ENCODE assay signal across 18 cellular contexts in genomic region chr3:150504473-150504872, GRCh38. TPM values are rescaled to one million over a fixed set of nuclear protein-coding genes. Genes with fewer than 3 reads are reported as not detected.
A peak's percentile ranks its signal among the peaks of the same experiment; 100 is the strongest.
DNase-seq lines count a peak whose midpoint lies in the region; ATAC-seq and TF ChIP-seq lines count a peak whose summit lies in the region.
"Had no signal": no experiment of that assay in that cellular context is flagged by ENCODE, and none has a peak within 500 bp of the region (broad histone marks: within the 10 kb centered on the region; RNA-seq: fewer than 3 reads in every experiment).

No MANE protein-coding gene starts in this region.

- H4K8ac ChIP-seq in neuronal stem cell (ENCODE audit: low read depth, low read length): no peak overlapping the region

- H3K27me3 ChIP-seq in Panc1 (ENCODE audit: control insufficient read depth, insufficient read depth, low read length) (no peaks in the 10 kb centered on the region), neuronal stem cell (ENCODE audit: control insufficient read depth in 3 of 3, insufficient read depth in 3 of 3, low read depth in 1 of 3, low read length in 3 of 3) (peaks cover 0 to 5% (median 0%) of the 10 kb centered on the region in 3 experiments), upper lobe of right lung (no peaks in the 10 kb centered on the region), left ventricle myocardium inferior (ENCODE audit: low read depth) (no peaks in the 10 kb centered on the region)

- H3K27ac Mint-ChIP-seq in endothelial cell (ENCODE audit: unreplicated experiment): peak overlapping the region; percentile 14
- no peak overlapping the region for H3K27ac Mint-ChIP-seq in activated naive CD4-positive, alpha-beta T cell treated with anti-CD3 and anti-CD28 coated beads for 36 hours

- no peaks in the 10 kb centered on the region for H3K4me1 Mint-ChIP-seq in endothelial cell (ENCODE audit: unreplicated experiment)
- peaks cover 12% of the 10 kb centered on the region for H3K4me1 Mint-ChIP-seq in activated naive CD4-positive, alpha-beta T cell treated with anti-CD3 and anti-CD28 coated beads for 36 hours (ENCODE audit: low read depth)
- H3K4me1 Mint-ChIP-seq: CD4-positive, alpha-beta memory T cell had no signal

- H2BK15ac ChIP-seq in neuronal stem cell (ENCODE audit: low read length): no peak overlapping the region

- POLR2A ChIA-PET in Panc1 (lab: Charles Lee): no interaction called here

- H3K4me1 ChIP-seq in Panc1 (ENCODE audit: control insufficient read depth, insufficient read depth, low read length): no peaks in the 10 kb centered on the region
- H3K4me1 ChIP-seq in neuronal stem cell (ENCODE audit: control insufficient read depth in 2 of 2, insufficient read depth in 1 of 2, low read depth in 1 of 2, low read length in 2 of 2): no peaks in the 10 kb centered on the region
- no peaks in the 10 kb centered on the region for H3K4me1 ChIP-seq in upper lobe of right lung
- no peaks in the 10 kb centered on the region for H3K4me1 ChIP-seq in left ventricle myocardium inferior
- H3K4me1 ChIP-seq: A549 had no signal

- H3K36me3 ChIP-seq in Panc1 (ENCODE audit: control insufficient read depth, insufficient read depth, low read length) (no peaks in the 10 kb centered on the region), neuronal stem cell (replicated peaks in 1 of 2; ENCODE audit: control insufficient read depth in 2 of 2, insufficient read depth in 2 of 2, low read length in 2 of 2) (no peaks in the 10 kb centered on the region), upper lobe of right lung (no peaks in the 10 kb centered on the region), left ventricle myocardium inferior (no peaks in the 10 kb centered on the region)

- no TSS peak for BruUV-seq in Panc1 (replicated peaks; lab: Mats Ljungman, UMichigan)

- in situ Hi-C loops in Panc1 (cut with HindIII; ENCODE audit: low pct_unique_long_range_greater_than_20kb, low sequenced_read_pairs): no loop called here

- no peak overlapping the region for H2BK5ac ChIP-seq in neuronal stem cell (ENCODE audit: low read length)

- intact Hi-C loops in Panc1 (cut with micrococcal nuclease; ENCODE audit: unreplicated experiment) (no loop called here), upper lobe of right lung (cut with DNase I) (no loop called here), left ventricle myocardium inferior (cut with micrococcal nuclease) (no loop called here)
- intact Hi-C loops in activated naive CD4-positive, alpha-beta T cell treated with anti-CD3 and anti-CD28 coated beads for 36 hours (cut with micrococcal nuclease): no loop called here

- H3K4me3 Mint-ChIP-seq in endothelial cell (ENCODE audit: unreplicated experiment): no peak overlapping the region
- H3K4me3 Mint-ChIP-seq in activated naive CD4-positive, alpha-beta T cell treated with anti-CD3 and anti-CD28 coated beads for 36 hours: no peak overlapping the region
- H3K4me3 Mint-ChIP-seq: CD4-positive, alpha-beta memory T cell; H9 had no signal

- CTCF ChIA-PET in Panc1 (lab: Charles Lee): interaction anchor here (0.6 kb wide), 1 partner anchor 9 kb away, joined by 3 read pairs; no protein-coding TSS in a partner anchor
- CTCF ChIA-PET in activated naive CD4-positive, alpha-beta T cell treated with anti-CD3 and anti-CD28 coated beads for 36 hours (lab: Charles Lee): interaction anchor here (0.9 to 2.3 kb wide), 4 partner anchors 9 to 516 kb away, joined by 3 to 12 read pairs (median 4); no protein-coding TSS in a partner anchor

- H3K4ac ChIP-seq in neuronal stem cell (ENCODE audit: low read length): no peak overlapping the region

- no peak overlapping the region for H3K4me2 ChIP-seq in neuronal stem cell (ENCODE audit: insufficient read depth, low read length, poor library complexity, severe bottlenecking)
- H3K4me2 ChIP-seq: A549 had no signal

- no CpG with 5 or more reads among the region's 3 CpGs for WGBS in neuronal stem cell (ENCODE audit: extremely low coverage in 2 of 2, insufficient read length in 2 of 2, insufficient replicate concordance in 1 of 2), 2 donors

- H3K9me3 ChIP-seq in Panc1 (ENCODE audit: control insufficient read depth, insufficient read depth, low read depth, low read length) (0 out of 2 replicates have a peak, but pooled peaks cover 4% of the 10 kb centered on the region), neuronal stem cell (replicated peaks in 1 of 2; ENCODE audit: control insufficient read depth in 2 of 2, insufficient read depth in 1 of 2, low read depth in 1 of 2, low read length in 2 of 2) (peaks cover 6 to 13% of the 10 kb centered on the region in 2 donors), upper lobe of right lung (no peaks in the 10 kb centered on the region), left ventricle myocardium inferior (replicated peaks) (peaks cover 6% of the 10 kb centered on the region)

- H4K91ac ChIP-seq in neuronal stem cell (ENCODE audit: low read depth, low read length, poor library complexity): no peak overlapping the region

- no peak for TF ChIP-seq CTCF in Panc1 (IDR thresholded peaks at IDR 0.05)
- no peak for TF ChIP-seq CTCF in endothelial cell (IDR thresholded peaks at IDR 0.05; ENCODE audit: unreplicated experiment)
- TF ChIP-seq CTCF in upper lobe of right lung (IDR thresholded peaks at IDR 0.05): no peak
- no peak for TF ChIP-seq CTCF in left ventricle myocardium inferior (IDR thresholded peaks at IDR 0.05; ENCODE audit: borderline replicate concordance)

- H3K14ac ChIP-seq in neuronal stem cell (ENCODE audit: low read length): no peak overlapping the region

- H2BK120ac ChIP-seq in neuronal stem cell (ENCODE audit: low read depth, low read length): no peak overlapping the region

- H2AK5ac ChIP-seq in neuronal stem cell (ENCODE audit: low read depth, low read length): peak overlapping the region; percentile 47

- H3K9me3 Mint-ChIP-seq in endothelial cell (ENCODE audit: unreplicated experiment): peaks cover 6% of the 10 kb centered on the region
- H3K9me3 Mint-ChIP-seq in activated naive CD4-positive, alpha-beta T cell treated with anti-CD3 and anti-CD28 coated beads for 36 hours: peaks cover 6% of the 10 kb centered on the region

- no peak overlapping the region for H2AFZ ChIP-seq in neuronal stem cell (ENCODE audit: low read length)
- H2AFZ ChIP-seq: GM23248 had no signal

- H2BK12ac ChIP-seq in neuronal stem cell (ENCODE audit: low read length): no peak overlapping the region

- H3K9ac ChIP-seq in neuronal stem cell (ENCODE audit: low read depth, low read length, poor library complexity): peak overlapping the region; percentile 3
- H3K9ac ChIP-seq: GM23248 had no signal

- ATAC-seq in Panc1 (peak; percentile 47), upper lobe of right lung (peak; percentile 9)
- ATAC-seq in activated CD4-positive, CD25-positive, alpha-beta regulatory T cell treated with anti-CD3 and anti-CD28 coated beads, Interleukin-2, amount 50 U/mL, for 24 hours: no peak

- no peak overlapping the region for H3K18ac ChIP-seq in neuronal stem cell (ENCODE audit: low read length)

- DNase-seq in Panc1 (ENCODE audit: low read depth, low spot score): no peak
- no peak for DNase-seq in endothelial cell (ENCODE audit: low spot score)
- DNase-seq in neuronal stem cell (ENCODE audit: low spot score): no peak
- no peak for DNase-seq in upper lobe of right lung
- DNase-seq in left ventricle myocardium inferior: no peak
- DNase-seq in activated naive CD4-positive, alpha-beta T cell treated with anti-CD3 and anti-CD28 coated beads for 36 hours: no peak
- DNase-seq: 8988T; C1 segment of cervical spinal cord; Calu3; CD4-positive, alpha-beta memory T cell; COR-L47; DMS53; DMS79 treated with DMSO at 0.1 percent for 48 hours; GF-D8; GM23248; H9 had no signal

- peaks cover 6% of the 10 kb centered on the region for H3K27me3 Mint-ChIP-seq in endothelial cell (ENCODE audit: unreplicated experiment)
- peaks cover 2% of the 10 kb centered on the region for H3K27me3 Mint-ChIP-seq in activated naive CD4-positive, alpha-beta T cell treated with anti-CD3 and anti-CD28 coated beads for 36 hours (ENCODE audit: low read depth)

- H3K36me3 Mint-ChIP-seq in endothelial cell (ENCODE audit: low read depth, unreplicated experiment): peaks cover 8% of the 10 kb centered on the region
- H3K36me3 Mint-ChIP-seq in activated naive CD4-positive, alpha-beta T cell treated with anti-CD3 and anti-CD28 coated beads for 36 hours (ENCODE audit: low read depth): peaks cover 4% of the 10 kb centered on the region

- H3K79me1 ChIP-seq in neuronal stem cell (ENCODE audit: low read depth, low read length): no peaks in the 10 kb centered on the region

- no peak overlapping the region for H3K23ac ChIP-seq in neuronal stem cell (ENCODE audit: low read depth, low read length, poor library complexity)

- H3K27ac ChIP-seq in Panc1 (ENCODE audit: low read length) (no peak overlapping the region), neuronal stem cell (replicated peaks; ENCODE audit: low read length) (no peak overlapping the region), upper lobe of right lung (no peak overlapping the region), left ventricle myocardium inferior (replicated peaks) (no peak overlapping the region)
- H3K27ac ChIP-seq: A549, GM23248 had no signal

- H3K4me3 ChIP-seq in Panc1 (ENCODE audit: low read depth in 2 of 2, low read length in 2 of 2) (no peak overlapping the region), neuronal stem cell (ENCODE audit: low read length in 2 of 2) (no peak overlapping the region), upper lobe of right lung (no peak overlapping the region), left ventricle myocardium inferior (no peak overlapping the region)
- H3K4me3 ChIP-seq: A549, GM23248 had no signal

RNA-seq across cellular contexts. Expression of gene SERP1, which starts 41.8 kb away (rescaled TPM):
- total RNA-seq in Panc1 (2021; ENCODE audit: unreplicated experiment) (75.0 TPM), endothelial cell (ENCODE audit: unreplicated experiment) (89.9 TPM), upper lobe of right lung (132 TPM), left ventricle myocardium inferior (20.4 TPM)
- 204 TPM for polyA plus RNA-seq in Panc1 (2012; ENCODE audit: insufficient read length)
- polyA plus RNA-seq in neuronal stem cell (2013, experiment 1 of 2): 79.8 TPM
- 81.3 TPM for polyA plus RNA-seq in neuronal stem cell (2013, experiment 2 of 2)
- 100 to 1,000 TPM in 1 of 2 experiments, 10 to 100 TPM in 1; 95.9 to 105 TPM for total RNA-seq in activated naive CD4-positive, alpha-beta T cell treated with anti-CD3 and anti-CD28 coated beads for 36 hours

RNA-seq across cellular contexts. Expression of gene EIF2A, which starts 42.1 kb away (rescaled TPM):
- total RNA-seq in Panc1 (2021; ENCODE audit: unreplicated experiment) (70.0 TPM), endothelial cell (ENCODE audit: unreplicated experiment) (68.8 TPM), upper lobe of right lung (83.8 TPM), left ventricle myocardium inferior (71.6 TPM)
- 42.4 TPM for polyA plus RNA-seq in Panc1 (2012; ENCODE audit: insufficient read length)
- 83.3 TPM for polyA plus RNA-seq in neuronal stem cell (2013, experiment 1 of 2)
- polyA plus RNA-seq in neuronal stem cell (2013, experiment 2 of 2): 80.7 TPM
- 100 to 1,000 TPM; 133 to 135 TPM for total RNA-seq in activated naive CD4-positive, alpha-beta T cell treated with anti-CD3 and anti-CD28 coated beads for 36 hours

Comparison
In these comparisons a context has a peak if more than half of its experiments do, and no peak if none do; other contexts are left out.
1. ATAC-seq: peak in Panc1 (single experiment) and upper lobe of right lung (single experiment); none in activated CD4-positive, CD25-positive, alpha-beta regulatory T cell treated with anti-CD3 and anti-CD28 coated beads, Interleukin-2, amount 50 U/mL, for 24 hours (0 of 2).